8 cellular contexts compared by ENCODE assay signal in the genomic region with DNA sequence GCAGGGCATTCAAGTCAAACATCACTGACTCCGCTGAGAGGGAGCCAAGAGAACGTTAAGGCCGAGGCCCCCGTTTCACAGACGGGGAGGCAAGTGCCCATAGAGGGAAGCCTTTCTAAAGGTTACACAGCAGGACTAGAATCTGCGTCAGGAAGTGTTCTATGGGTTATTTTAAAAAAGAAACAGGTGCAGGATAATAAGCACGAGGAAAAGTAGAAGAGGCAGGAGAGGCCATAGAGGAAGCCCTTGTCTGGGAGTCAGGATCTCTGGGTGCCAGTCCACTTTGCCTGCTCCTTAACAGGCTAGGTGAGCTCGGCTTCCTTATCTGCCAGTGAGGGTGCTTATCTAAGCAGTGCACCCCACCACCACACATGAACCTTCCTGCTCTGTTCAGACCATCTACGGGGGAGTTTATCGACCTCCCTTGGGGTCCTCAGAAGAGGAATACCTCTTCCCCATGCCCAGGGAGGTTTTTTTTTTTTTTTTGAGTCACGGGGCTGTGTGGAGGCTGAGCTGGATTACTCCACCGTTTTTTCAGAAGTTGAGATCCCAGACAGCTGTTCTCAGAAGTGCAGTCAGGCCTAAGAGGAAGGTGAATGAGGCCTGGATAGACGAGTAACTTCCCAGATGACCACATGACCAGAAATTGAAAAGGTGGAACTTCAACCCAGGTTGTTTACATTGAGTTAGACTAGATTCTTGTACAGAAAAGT. TPM values are rescaled to one million over a fixed set of nuclear protein-coding genes. Genes with fewer than 3 reads are reported as not detected.
DNase-seq lines count a peak whose midpoint lies in the region; ATAC-seq and TF ChIP-seq lines count a peak whose summit lies in the region.

No MANE protein-coding gene starts in this region.

- no peaks in the 10 kb centered on the region for H3K9me3 ChIP-seq in heart left ventricle

- no peaks in the 10 kb centered on the region for H3K27me3 ChIP-seq in heart left ventricle

- peak overlapping the region; percentile 96 for H3K27ac Mint-ChIP-seq in memory B cell

- no peaks in the 10 kb centered on the region for H3K9me3 Mint-ChIP-seq in memory B cell

- H3K36me3 Mint-ChIP-seq in memory B cell, result peaks cover 10% of the 10 kb centered on the region

- DNase-seq in heart left ventricle (no peak), Right ventricle myocardium superior (no peak), NCI-H82 (lab: John Stamatoyannopoulos, UW) (peak; percentile 70), caudate nucleus (lab: John Stamatoyannopoulos, UW) (peak in 1 of 61 donors; percentile 48), memory B cell (ENCODE audit: low spot score in 2 of 2) (no peak), COR-L47 (lab: John Stamatoyannopoulos, UW) (no peak)

- H3K27ac ChIP-seq in heart left ventricle (peak overlapping the region; percentile 81 to 99 (median 98)), caudate nucleus (ENCODE audit: low read depth, low read length) (peak overlapping the region; percentile 85), urinary bladder (ENCODE audit: low read depth) (peak overlapping the region; percentile 92)

- intact Hi-C loops in heart left ventricle (cut with DNase I) (loop anchor here in 9 of 10 donors (2.0 to 10.0 kb wide), 10 partner anchors 34 to 418 kb away; no protein-coding TSS in a partner anchor), Right ventricle myocardium superior (cut with DNase I) (loop anchor here (10.0 kb wide), 1 partner anchor 218 kb away; no protein-coding TSS in a partner anchor)

- no peak for TF ChIP-seq POLR2A in heart left ventricle (IDR thresholded peaks at IDR 0.05)

- H3K4me1 ChIP-seq in heart left ventricle (peaks cover 0 to 66% (median 44%) of the 10 kb centered on the region in 12 donors), urinary bladder (ENCODE audit: insufficient read depth) (no peaks in the 10 kb centered on the region)

- TF ChIP-seq CTCF in heart left ventricle (IDR thresholded peaks at IDR 0.05), result no peak

- H3K4me3 ChIP-seq in heart left ventricle, result peak overlapping the region in 10 of 12 donors; percentile 65 to 97 (median 90)
- H3K4me3 ChIP-seq in urinary bladder (ENCODE audit: low read depth, low read length), result peak overlapping the region; percentile 79

- ATAC-seq in heart left ventricle, result no peak
- no peak for ATAC-seq in Right ventricle myocardium superior (ENCODE audit: poor library complexity)
- ATAC-seq in memory B cell (ENCODE audit: low read depth), result no peak
- ATAC-seq in GM18502 (IDR thresholded peaks at IDR 0.05; ENCODE audit: poor library complexity, unreplicated experiment), result no peak

- peaks cover 0 to 15% (median 9%) of the 10 kb centered on the region in 9 donors for H3K36me3 ChIP-seq in heart left ventricle
- H3K36me3 ChIP-seq in urinary bladder (ENCODE audit: insufficient read depth), result no peaks in the 10 kb centered on the region

- H3K27me3 Mint-ChIP-seq in memory B cell, result no peaks in the 10 kb centered on the region

- peaks cover 39% of the 10 kb centered on the region for H3K4me1 Mint-ChIP-seq in memory B cell

- 10 to 15% (median 12%) methylated on average over 13 of the region's 13 CpGs for WGBS in heart left ventricle, 4 donors
- WGBS in urinary bladder, result 10% methylated on average over 13 of the region's 13 CpGs

- H3K4me3 Mint-ChIP-seq in memory B cell, result peak overlapping the region; percentile 84

RNA-seq across cellular contexts. Expression of a gene that starts 1.2 kb away (rescaled TPM):
- 10 to 100 TPM; 15.3 to 61.1 (median 40.3) TPM for total RNA-seq in heart left ventricle
- 10 to 100 TPM in 1 of 2 donors, 1 to 10 TPM in 1; 9.9 to 23.8 TPM for polyA plus RNA-seq in heart left ventricle
- total RNA-seq in Right ventricle myocardium superior, result 40.4 TPM
- total RNA-seq in urinary bladder, result 40.5 TPM
- 21.4 TPM for polyA plus RNA-seq in urinary bladder
